8 cellular contexts compared by ENCODE assay signal in the genomic region with DNA sequence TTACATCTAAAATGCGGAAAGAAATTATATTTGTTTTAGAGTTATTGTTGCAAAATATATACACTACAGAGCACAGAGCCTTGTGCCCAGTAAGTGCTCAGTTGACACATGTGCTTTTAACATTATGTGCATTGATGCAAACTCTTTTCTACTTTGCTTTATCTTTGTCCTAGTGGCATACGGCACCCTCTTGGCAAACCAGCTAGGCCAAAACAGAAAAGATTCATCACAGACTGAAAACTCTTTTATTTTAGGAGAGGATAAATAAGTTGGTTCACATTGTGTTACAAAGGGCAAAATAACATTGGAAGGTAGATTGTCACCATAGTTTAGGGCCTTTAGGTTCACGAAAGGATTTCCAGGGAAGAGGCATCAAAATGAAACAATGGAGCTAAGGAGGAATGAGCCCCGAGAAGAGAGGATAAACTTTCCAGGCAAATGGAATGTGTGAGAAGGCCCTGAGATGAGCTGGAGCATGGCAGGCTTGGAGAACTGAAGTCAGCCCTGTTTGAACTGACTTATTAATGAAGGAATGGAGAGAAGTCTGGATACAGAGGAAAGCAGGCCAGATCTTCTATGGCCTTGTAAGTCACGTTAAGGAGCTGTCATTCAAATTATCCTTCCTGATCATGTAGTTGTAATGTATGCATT.
"Had no signal": no experiment of that assay in that cellular context is flagged by ENCODE, and none has a peak within 500 bp of the region (broad histone marks: within the 10 kb centered on the region; RNA-seq: fewer than 3 reads in every experiment).

No MANE protein-coding gene starts in this region.

- FAIRE-seq: G401.6, GM12878, GM12891, GM12892, GM18507, GM19239 had no signal

- ATAC-seq: GM12878 had no signal

- H3K4me3 ChIP-seq: GM12878 had no signal

- DNase-seq: GDM1, GF-D8 had no signal
